25 cellular contexts compared by ENCODE assay signal in genomic region chr20:52785678-52786077, GRCh38.
A peak's percentile ranks its signal among the peaks of the same experiment; 100 is the strongest.
DNase-seq lines count a peak whose midpoint lies in the region; ATAC-seq, FAIRE-seq and TF ChIP-seq lines count a peak whose summit lies in the region.
"Had no signal": no experiment of that assay in that cellular context is flagged by ENCODE, and none has a peak within 500 bp of the region (broad histone marks: within the 10 kb centered on the region; RNA-seq: fewer than 3 reads in every experiment).

No MANE protein-coding gene starts in this region.

- no peak overlapping the region for H3K23ac ChIP-seq in H1 (ENCODE audit: insufficient read length)
- H3K23ac ChIP-seq in mesenchymal stem cell (ENCODE audit: low read length in 2 of 2) = no peak overlapping the region

- no peak for TF ChIP-seq RAD21 in H1 (IDR thresholded peaks at IDR 0.05 in 1 of 2, conservative IDR thresholded peaks at IDR 0.05 in 1 of 2; ENCODE audit: low read depth in 2 of 2, low read length in 2 of 2)

- no peak overlapping the region for H4K5ac ChIP-seq in H1 (ENCODE audit: insufficient read length, low read depth, low read length)

- no peak overlapping the region for H2BK120ac ChIP-seq in H1 (replicated peaks; ENCODE audit: low read depth, low read length)
- H2BK120ac ChIP-seq in mesenchymal stem cell (ENCODE audit: low read depth, low read length) = no peak overlapping the region

- H4K8ac ChIP-seq in H1 (ENCODE audit: extremely low read depth, insufficient read depth, low read length) (no peak overlapping the region), mesenchymal stem cell (ENCODE audit: low read length) (no peak overlapping the region)

- no peaks in the 10 kb centered on the region for H4K20me1 ChIP-seq in H1 (replicated peaks in 1 of 2; ENCODE audit: control insufficient read depth in 1 of 2, insufficient read depth in 2 of 2, low read length in 2 of 2)

- no peak for TF ChIP-seq CTCF in LNCaP clone FGC (IDR thresholded peaks at IDR 0.05; ENCODE audit: control insufficient read depth, extremely low read depth, insufficient read depth)
- no peak for TF ChIP-seq CTCF in H1 (IDR thresholded peaks at IDR 0.05; ENCODE audit: control extremely low read depth in 1 of 3, insufficient read depth in 1 of 3, low read depth in 1 of 3, low read length in 3 of 3)

- H3K4me1 ChIP-seq in H1 (replicated peaks in 1 of 4; ENCODE audit: control insufficient read depth in 3 of 4, insufficient read depth in 4 of 4, low read length in 3 of 4) (no peaks in the 10 kb centered on the region), mesenchymal stem cell (ENCODE audit: control insufficient read depth, insufficient read depth, low read depth, low read length) (no peaks in the 10 kb centered on the region)
- H3K4me1 ChIP-seq: adrenal gland, suprapubic skin, uterus had no signal

- no peak overlapping the region for H3K56ac ChIP-seq in H1 (replicated peaks; ENCODE audit: insufficient read length, low read depth, low read length)

- H3K27me3 ChIP-seq in H1 (replicated peaks in 1 of 4; ENCODE audit: control insufficient read depth in 3 of 4, extremely low read depth in 1 of 4, insufficient read depth in 3 of 4, low read length in 3 of 4) (no peaks in the 10 kb centered on the region), mesenchymal stem cell (ENCODE audit: control insufficient read depth in 1 of 2, insufficient read depth in 1 of 2, low read length in 2 of 2) (no peaks in the 10 kb centered on the region)
- H3K27me3 ChIP-seq: adrenal gland, suprapubic skin, uterus had no signal

- H3K23me2 ChIP-seq in H1 (ENCODE audit: low read depth, low read length) = no peaks in the 10 kb centered on the region

- H3K79me1 ChIP-seq in H1 (ENCODE audit: low read depth, low read length) (no peaks in the 10 kb centered on the region; the same call in 1 of the 2 replicates), mesenchymal stem cell (replicated peaks; ENCODE audit: low read length, poor library complexity, severe bottlenecking) (no peaks in the 10 kb centered on the region)

- no peak overlapping the region for H2BK12ac ChIP-seq in H1 (ENCODE audit: low read depth, low read length)
- no peak overlapping the region for H2BK12ac ChIP-seq in mesenchymal stem cell (ENCODE audit: low read length in 2 of 2)

- TF ChIP-seq POLR2A in H1 (IDR thresholded peaks at IDR 0.05; ENCODE audit: control extremely low read depth in 1 of 2, low read depth in 2 of 2, low read length in 2 of 2) = no peak

- H3K27ac ChIP-seq in H1 (ENCODE audit: low read depth, low read length) = no peak overlapping the region
- no peak overlapping the region for H3K27ac ChIP-seq in mesenchymal stem cell (ENCODE audit: low read length, poor library complexity, severe bottlenecking)
- H3K27ac ChIP-seq: adrenal gland, suprapubic skin, uterus had no signal

- no peaks in the 10 kb centered on the region for H3K9me3 ChIP-seq in H1 (ENCODE audit: insufficient read depth in 2 of 2, low read depth in 1 of 2, low read length in 1 of 2)
- no peaks in the 10 kb centered on the region for H3K9me3 ChIP-seq in mesenchymal stem cell (ENCODE audit: control insufficient read depth, low read length)
- H3K9me3 ChIP-seq: adrenal gland, suprapubic skin, uterus had no signal

- H3K14ac ChIP-seq in H1 (ENCODE audit: insufficient read length) = no peak overlapping the region
- no peak overlapping the region for H3K14ac ChIP-seq in mesenchymal stem cell (ENCODE audit: low read length in 2 of 2)

- no peak for TF ChIP-seq EP300 in H1 (IDR thresholded peaks at IDR 0.05; ENCODE audit: borderline replicate concordance in 1 of 2, low read depth in 2 of 2, low read length in 2 of 2)

- POLR2A ChIA-PET in H1 (lab: Charles Lee; ENCODE audit: partially characterized antibody) = no interaction called here

- H2AK5ac ChIP-seq in H1 (ENCODE audit: low read depth, low read length) = no peak overlapping the region
- no peak overlapping the region for H2AK5ac ChIP-seq in mesenchymal stem cell (ENCODE audit: low read length, severe bottlenecking)

- no peak for FAIRE-seq in H1 (lab: Jason Lieb, UNC)
- FAIRE-seq: frontal cortex, GM12892 had no signal

- 95% methylated on average over 6 of the region's 6 CpGs; no CpG with 5 or more reads in 1 of the 2 experiments for WGBS in H1 (ENCODE audit: extremely low coverage in 1 of 2, insufficient coverage in 1 of 2, insufficient read length in 1 of 2, insufficient replicate concordance in 2 of 2, low coverage in 1 of 2, low lambda C conversion rate in 2 of 2, missing lambda C conversion rate in 1 of 2), 2 experiments
- WGBS in mesenchymal stem cell = 82% methylated on average over 6 of the region's 6 CpGs

- no peak overlapping the region for H3K18ac ChIP-seq in H1 (ENCODE audit: extremely low read depth, low read length)
- H3K18ac ChIP-seq in mesenchymal stem cell (ENCODE audit: low read depth in 1 of 2, low read length in 2 of 2) = no peak overlapping the region

- H2AFZ ChIP-seq in H1 (ENCODE audit: low read length) (no peak overlapping the region), mesenchymal stem cell (ENCODE audit: low read depth, low read length) (no peak overlapping the region)

- no peak overlapping the region for H3K4me2 ChIP-seq in H1 (ENCODE audit: insufficient read depth in 1 of 2, low read depth in 2 of 2, low read length in 2 of 2)
- H3K4me2 ChIP-seq in mesenchymal stem cell (ENCODE audit: low read length, poor library complexity, severe bottlenecking) = no peak overlapping the region
- H3K4me2 ChIP-seq: smooth muscle cell had no signal

- ATAC-seq in HG03196 (IDR thresholded peaks at IDR 0.05; ENCODE audit: unreplicated experiment) (no peak), GM21390 (IDR thresholded peaks at IDR 0.05; ENCODE audit: unreplicated experiment) (no peak)
- ATAC-seq: activated T-cell treated with anti-CD3 and anti-CD28 coated beads, Interleukin-2, amount 50 U/mL, for 4 hours; naive thymus-derived CD4-positive, alpha-beta T cell; PC-3; stimulated activated memory B cell treated with anti-CD40 and anti-IgM and Interleukin-4, amounts not matched to agents 10 μg/mL and 1 μg/mL and 100 μg/mL, for 72 hours; T-cell had no signal

- no peak overlapping the region for H3K9ac ChIP-seq in H1 (replicated peaks in 1 of 4; ENCODE audit: extremely low read depth in 1 of 4, low read depth in 3 of 4, low read length in 3 of 4)
- H3K9ac ChIP-seq in mesenchymal stem cell (ENCODE audit: low read length) = no peak overlapping the region

- H4K91ac ChIP-seq in H1 (replicated peaks; ENCODE audit: insufficient read length, low read length) (no peak overlapping the region), mesenchymal stem cell (ENCODE audit: low read length) (no peak overlapping the region)

- H3K36me3 ChIP-seq in H1 (ENCODE audit: control insufficient read depth in 2 of 4, insufficient read depth in 4 of 4, low read length in 3 of 4) (no peaks in the 10 kb centered on the region), mesenchymal stem cell (ENCODE audit: control insufficient read depth in 1 of 2, insufficient read depth in 2 of 2, low read depth in 1 of 2, low read length in 2 of 2) (no peaks in the 10 kb centered on the region)
- H3K36me3 ChIP-seq: adrenal gland, suprapubic skin, uterus had no signal

- H3K4me3 ChIP-seq in LNCaP clone FGC (ENCODE audit: low read depth, low read length) (no peak overlapping the region), H1 (ENCODE audit: extremely low read depth in 1 of 4, insufficient read depth in 2 of 4, low read depth in 3 of 4, low read length in 4 of 4) (no peak overlapping the region), mesenchymal stem cell (ENCODE audit: insufficient read depth in 1 of 2, low read depth in 1 of 2, low read length in 2 of 2) (no peak overlapping the region)
- H3K4me3 ChIP-seq: adrenal gland, smooth muscle cell, suprapubic skin, uterus had no signal

- H2BK15ac ChIP-seq in H1 (ENCODE audit: low read length) (no peak overlapping the region), mesenchymal stem cell (ENCODE audit: low read depth, poor library complexity, severe bottlenecking) (no peak overlapping the region)

- no peak overlapping the region for H2BK20ac ChIP-seq in H1 (ENCODE audit: low read length)

- H2BK5ac ChIP-seq in H1 (ENCODE audit: low read depth, low read length) = no peak overlapping the region
- no peak overlapping the region for H2BK5ac ChIP-seq in mesenchymal stem cell (ENCODE audit: low read depth, low read length, poor library complexity, severe bottlenecking)

- H3K4ac ChIP-seq in H1 (replicated peaks; ENCODE audit: insufficient read length, low read depth, low read length) = no peak overlapping the region
- H3K4ac ChIP-seq in mesenchymal stem cell (ENCODE audit: low read depth in 1 of 2, low read length in 2 of 2) = no peak overlapping the region

- CTCF ChIA-PET in H1 (lab: Charles Lee; ENCODE audit: partially characterized antibody) = interaction anchor here (0.8 to 1.4 kb wide), 3 partner anchors 11 to 52 kb away, joined by 3 to 7 read pairs (median 3); no protein-coding TSS in a partner anchor

- peak; percentile 4 for DNase-seq in Daoy (ENCODE audit: low read depth)
- peak; percentile 33 for DNase-seq in LNCaP clone FGC (ENCODE audit: low read depth)
- no peak for DNase-seq in H1 (ENCODE audit: low read depth in 1 of 2, low spot score in 2 of 2)
- DNase-seq in mesenchymal stem cell = peak; percentile 7
- DNase-seq in NAMALWA (ENCODE audit: low spot score) = no peak
- DNase-seq: activated naive CD4-positive, alpha-beta T cell; activated T-cell treated with anti-CD3 and anti-CD28 coated beads, Interleukin-2, amount 50 U/mL, for 4 hours; effector CD4-positive, alpha-beta T cell; EL; naive thymus-derived CD4-positive, alpha-beta T cell; NCI-H1105; NCI-H2029; occipital lobe; PC-3; stimulated activated CD4-positive, alpha-beta T cell treated with anti-CD3 and anti-CD28 coated beads, Interleukin-2, amount 100 ng/mL, for 48 hours; T-cell had no signal

- no peaks in the 10 kb centered on the region for H3K79me2 ChIP-seq in H1 (ENCODE audit: control insufficient read depth in 1 of 2, insufficient read depth in 2 of 2, low read length in 2 of 2)

TF ChIP-seq in H1, 55 proteins besides CTCF, POLR2A, EP300 and RAD21:
- TF ChIP-seq CEBPB (IDR thresholded peaks at IDR 0.05; ENCODE audit: low read depth, low read length) = peak; percentile 27; the same call in 1 of the 2 replicates
- no peak for TF ChIP-seq BCL11A (IDR thresholded peaks at IDR 0.05; ENCODE audit: low read depth in 2 of 2, low read length in 2 of 2)
- TF ChIP-seq, protein P1, sequence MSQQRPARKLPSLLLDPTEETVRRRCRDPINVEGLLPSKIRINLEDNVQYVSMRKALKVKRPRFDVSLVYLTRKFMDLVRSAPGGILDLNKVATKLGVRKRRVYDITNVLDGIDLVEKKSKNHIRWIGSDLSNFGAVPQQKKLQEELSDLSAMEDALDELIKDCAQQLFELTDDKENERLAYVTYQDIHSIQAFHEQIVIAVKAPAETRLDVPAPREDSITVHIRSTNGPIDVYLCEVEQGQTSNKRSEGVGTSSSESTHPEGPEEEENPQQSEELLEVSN (IDR thresholded peaks at IDR 0.05) = no peak

Comparison
In these comparisons a context has a peak if more than half of its experiments do, and no peak if none do; other contexts are left out.
1. DNase-seq: peak in Daoy (single experiment), LNCaP clone FGC (single experiment) and mesenchymal stem cell (single experiment); none in H1 (0 of 2) and NAMALWA (single experiment).